8 cellular contexts compared by ENCODE assay signal in genomic region chr1:154960446-154961136, GRCh38. TPM values are rescaled to one million over a fixed set of nuclear protein-coding genes. Genes with fewer than 3 reads are reported as not detected.
DNase-seq lines count a peak whose midpoint lies in the region; ATAC-seq and TF ChIP-seq lines count a peak whose summit lies in the region.

No MANE protein-coding gene starts in this region.

- no peak for TF ChIP-seq EP300 in upper lobe of left lung (IDR thresholded peaks at IDR 0.05)

- DNase-seq in activated naive CD4-positive, alpha-beta T cell treated with anti-CD3 and anti-CD28 coated beads, Interleukin-2, amount 10 ng/mL, durations not matched to agents 7 days and 5 days, result no peak
- no peak for DNase-seq in activated naive CD4-positive, alpha-beta T cell treated with Interleukin-2 at 50 U/mL for 16 hours
- DNase-seq in astrocyte of the spinal cord (ENCODE audit: low read depth, low spot score) (no peak), lower lobe of right lung (no peak), upper lobe of left lung (no peak), nucleus accumbens (lab: John Stamatoyannopoulos, UW) (no peak), GDM1 (lab: John Stamatoyannopoulos, UW) (no peak)
- DNase-seq in activated effector memory CD4-positive, alpha-beta T cell treated with Interleukin-2 at 50 U/mL for 16 hours, result no peak

- TF ChIP-seq POLR2A in upper lobe of left lung (IDR thresholded peaks at IDR 0.05), result no peak

- TF ChIP-seq CTCF in astrocyte of the spinal cord (IDR thresholded peaks at IDR 0.05; ENCODE audit: low read depth, low read length), result no peak
- no peak for TF ChIP-seq CTCF in lower lobe of right lung (IDR thresholded peaks at IDR 0.05)
- TF ChIP-seq CTCF in upper lobe of left lung (IDR thresholded peaks at IDR 0.05), result no peak

- peaks cover 41% of the 10 kb centered on the region for H3K36me3 Mint-ChIP-seq in activated naive CD4-positive, alpha-beta T cell treated with anti-CD3 and anti-CD28 coated beads, Interleukin-2, amount 10 ng/mL, durations not matched to agents 7 days and 5 days

- H3K4me1 ChIP-seq in lower lobe of right lung, result peaks cover 34% of the 10 kb centered on the region
- peaks cover 27 to 51% (median 37%) of the 10 kb centered on the region in 4 donors for H3K4me1 ChIP-seq in upper lobe of left lung

- peaks cover 60% of the 10 kb centered on the region for H3K4me1 Mint-ChIP-seq in activated naive CD4-positive, alpha-beta T cell treated with anti-CD3 and anti-CD28 coated beads, Interleukin-2, amount 10 ng/mL, durations not matched to agents 7 days and 5 days

- no peaks in the 10 kb centered on the region for H3K27me3 ChIP-seq in lower lobe of right lung (ENCODE audit: low read depth)
- no peaks in the 10 kb centered on the region for H3K27me3 ChIP-seq in upper lobe of left lung

- H3K27me3 Mint-ChIP-seq in activated naive CD4-positive, alpha-beta T cell treated with anti-CD3 and anti-CD28 coated beads, Interleukin-2, amount 10 ng/mL, durations not matched to agents 7 days and 5 days, result no peaks in the 10 kb centered on the region

- no peak for ATAC-seq in lower lobe of right lung
- ATAC-seq in upper lobe of left lung (ENCODE audit: low FRiP score in 2 of 2), result no peak

- WGBS in upper lobe of left lung, 2 donors, result 30 to 32% methylated on average over 10 of the region's 10 CpGs

- intact Hi-C loops in lower lobe of right lung (cut with DNase I), result no loop called here

- H3K9me3 Mint-ChIP-seq in activated naive CD4-positive, alpha-beta T cell treated with anti-CD3 and anti-CD28 coated beads, Interleukin-2, amount 10 ng/mL, durations not matched to agents 7 days and 5 days, result no peaks in the 10 kb centered on the region

- H3K9me3 ChIP-seq in lower lobe of right lung (no peaks in the 10 kb centered on the region), upper lobe of left lung (no peaks in the 10 kb centered on the region)

- peak overlapping the region; percentile 98 for H3K27ac ChIP-seq in lower lobe of right lung
- peak overlapping the region; percentile 97 to 98 (median 98) for H3K27ac ChIP-seq in upper lobe of left lung

- CTCF ChIA-PET in activated naive CD4-positive, alpha-beta T cell treated with anti-CD3 and anti-CD28 coated beads, Interleukin-2, amount 10 ng/mL, durations not matched to agents 7 days and 5 days (lab: Charles Lee), result interaction anchor here (0.7 to 2.5 kb wide), 10 partner anchors 11 to 62 kb away, joined by 3 to 10 read pairs (median 4); partner anchors contain the start of genes CKS1B and SHC1

- H3K4me3 ChIP-seq in astrocyte of the spinal cord (ENCODE audit: low read depth, low read length), result peak overlapping the region; percentile 59
- H3K4me3 ChIP-seq in lower lobe of right lung, result peak overlapping the region; percentile 88
- peak overlapping the region in 3 of 4 donors; percentile 68 to 90 (median 73) for H3K4me3 ChIP-seq in upper lobe of left lung

- H3K27ac Mint-ChIP-seq in activated naive CD4-positive, alpha-beta T cell treated with anti-CD3 and anti-CD28 coated beads, Interleukin-2, amount 10 ng/mL, durations not matched to agents 7 days and 5 days, result peak overlapping the region; percentile 86

- H3K36me3 ChIP-seq in lower lobe of right lung, result peaks cover 49% of the 10 kb centered on the region
- H3K36me3 ChIP-seq in upper lobe of left lung, result peaks cover 11 to 45% (median 41%) of the 10 kb centered on the region in 4 donors

- H3K4me3 Mint-ChIP-seq in activated naive CD4-positive, alpha-beta T cell treated with anti-CD3 and anti-CD28 coated beads, Interleukin-2, amount 10 ng/mL, durations not matched to agents 7 days and 5 days, result peak overlapping the region; percentile 96

- in situ Hi-C loops in astrocyte of the spinal cord (cut with HindIII; ENCODE audit: low sequenced_read_pairs), result no loop called here

RNA-seq across cellular contexts. Expression of gene PYGO2, which starts 1.0 kb away (rescaled TPM):
- total RNA-seq in lower lobe of right lung (27.4 TPM), upper lobe of left lung (10 to 100 TPM; 20.1 to 41.9 (median 27.5) TPM)

RNA-seq across cellular contexts. Expression of gene PBXIP1, which starts 4.7 kb away (rescaled TPM):
- total RNA-seq in lower lobe of right lung, result 68.1 TPM
- 100 to 1,000 TPM in 1 of 6 donors, 10 to 100 TPM in 5; 72.1 to 108 (median 83.7) TPM for total RNA-seq in upper lobe of left lung

RNA-seq across cellular contexts. Expression of gene SHC1, which starts 10.0 kb away (rescaled TPM):
- total RNA-seq in lower lobe of right lung (94.8 TPM), upper lobe of left lung (100 to 1,000 TPM in 1 of 6 donors, 10 to 100 TPM in 5; 55.5 to 130 (median 69.1) TPM)

RNA-seq across cellular contexts. Expression of gene CKS1B, which starts 13.9 kb away (rescaled TPM):
- total RNA-seq in lower lobe of right lung, result 28.5 TPM
- 10 to 100 TPM in 5 of 6 donors, 1 to 10 TPM in 1; 9.9 to 31.1 (median 22.5) TPM for total RNA-seq in upper lobe of left lung

RNA-seq across cellular contexts. Expression of gene FLAD1, which starts 22.6 kb away (rescaled TPM):
- total RNA-seq in lower lobe of right lung, result 31.9 TPM
- 10 to 100 TPM; 15.6 to 62.9 (median 29.8) TPM for total RNA-seq in upper lobe of left lung
